14 cellular contexts compared by ENCODE assay signal in genomic region chr12:117967512-117967911, GRCh38. TPM values are rescaled to one million over a fixed set of nuclear protein-coding genes. Genes with fewer than 3 reads are reported as not detected.
A peak's percentile ranks its signal among the peaks of the same experiment; 100 is the strongest.
DNase-seq lines count a peak whose midpoint lies in the region; ATAC-seq and TF ChIP-seq lines count a peak whose summit lies in the region.
"Had no signal": no experiment of that assay in that cellular context is flagged by ENCODE, and none has a peak within 500 bp of the region (broad histone marks: within the 10 kb centered on the region; RNA-seq: fewer than 3 reads in every experiment).

No MANE protein-coding gene starts in this region.

- no peak overlapping the region for H3K4me3 ChIP-seq in mucosa of stomach (ENCODE audit: low read length)
- H3K4me3 ChIP-seq: cardiac muscle cell, heart right ventricle, thoracic aorta had no signal

- H2BK15ac ChIP-seq in H9 (ENCODE audit: low read depth, low read length), result no peak overlapping the region

- H3K4me2 ChIP-seq in H9 (ENCODE audit: insufficient read depth, insufficient read length, low read length), result peak overlapping the region; percentile 97

- no peak overlapping the region for H2BK120ac ChIP-seq in H9 (ENCODE audit: low read depth, low read length, poor library complexity, severe bottlenecking)

- H3K56ac ChIP-seq in H9 (ENCODE audit: insufficient read length, low read depth, low read length), result no peak overlapping the region

- H3K27ac ChIP-seq in H9 (ENCODE audit: insufficient read length, low read depth, low read length), result no peak overlapping the region
- H3K27ac ChIP-seq: cardiac muscle cell, heart right ventricle, thoracic aorta had no signal

- H4K5ac ChIP-seq in H9 (ENCODE audit: insufficient read length, low read depth, low read length), result no peak overlapping the region

- H3K36me3 Mint-ChIP-seq in H9 (ENCODE audit: insufficient read depth in 1 of 3, low read depth in 3 of 3), result peaks cover 3 to 17% (median 3%) of the 10 kb centered on the region in 3 experiments; a peak in 6 of 7 replicates
- H3K36me3 Mint-ChIP-seq in activated T-helper 1 cell treated with anti-CD3 and anti-CD28 coated beads, Interleukin-12 subunit alpha, Interleukin-12 subunit beta, Interleukin-2, Interleukin-4 antibody, amounts not matched to agents 30 ng/mL and 10 ng/mL and 1 ng/mL, durations not matched to agents 14 hours and 24 hours and 36 hours (ENCODE audit: low read depth), result no peaks in the 10 kb centered on the region
- no peaks in the 10 kb centered on the region for H3K36me3 Mint-ChIP-seq in activated T-helper 2 cell treated with anti-CD3 and anti-CD28 coated beads, Interferon-gamma antibody, Interleukin-2, Interleukin-4, amounts not matched to agents 10 μg/mL and 5 μg/mL and 100 μg/mL, durations not matched to agents 14 hours and 24 hours and 36 hours (ENCODE audit: low read depth)

- H3K18ac ChIP-seq in H9 (ENCODE audit: insufficient read length, low read depth, low read length), result no peak overlapping the region

- H3K36me3 ChIP-seq in mucosa of stomach (ENCODE audit: control insufficient read depth, insufficient read depth, low read length), result no peaks in the 10 kb centered on the region
- H3K36me3 ChIP-seq: cardiac muscle cell, heart right ventricle, thoracic aorta had no signal

- intact Hi-C loops in activated T-helper 1 cell treated with anti-CD3 and anti-CD28 coated beads, Interleukin-12 subunit alpha, Interleukin-12 subunit beta, Interleukin-2, Interleukin-4 antibody, amounts not matched to agents 30 ng/mL and 10 ng/mL and 1 ng/mL, durations not matched to agents 14 hours and 24 hours and 36 hours (cut with micrococcal nuclease), result loop anchor here (5.0 kb wide), 1 partner anchor 90 kb away; no protein-coding TSS in a partner anchor
- intact Hi-C loops in activated T-helper 2 cell treated with anti-CD3 and anti-CD28 coated beads, Interferon-gamma antibody, Interleukin-2, Interleukin-4, amounts not matched to agents 10 μg/mL and 5 μg/mL and 100 μg/mL, durations not matched to agents 14 hours and 24 hours and 36 hours (cut with micrococcal nuclease), result loop anchor here (5.0 kb wide), 1 partner anchor 95 kb away; the partner anchor contains the start of gene WSB2

- H3K4ac ChIP-seq in H9 (ENCODE audit: low read depth, low read length), result no peak overlapping the region

- no peak overlapping the region for H3K27ac Mint-ChIP-seq in H9
- H3K27ac Mint-ChIP-seq in activated T-helper 1 cell treated with anti-CD3 and anti-CD28 coated beads, Interleukin-12 subunit alpha, Interleukin-12 subunit beta, Interleukin-2, Interleukin-4 antibody, amounts not matched to agents 30 ng/mL and 10 ng/mL and 1 ng/mL, durations not matched to agents 14 hours and 24 hours and 36 hours, result no peak overlapping the region
- H3K27ac Mint-ChIP-seq in activated T-helper 2 cell treated with anti-CD3 and anti-CD28 coated beads, Interferon-gamma antibody, Interleukin-2, Interleukin-4, amounts not matched to agents 10 μg/mL and 5 μg/mL and 100 μg/mL, durations not matched to agents 14 hours and 24 hours and 36 hours, result no peak overlapping the region

- H3K4me1 ChIP-seq in H9 (ENCODE audit: insufficient read depth, low read length) (peaks cover 2% of the 10 kb centered on the region; the same call in 1 of the 2 replicates), mucosa of stomach (ENCODE audit: control insufficient read depth, insufficient read depth, low read length) (peaks cover 6% of the 10 kb centered on the region)

- H3K23me2 ChIP-seq in H9 (ENCODE audit: insufficient read length, low read depth, low read length, poor library complexity, severe bottlenecking), result peaks cover 17% of the 10 kb centered on the region

- TF ChIP-seq CTCF in H9 (conservative IDR thresholded peaks at IDR 0.05), result no peak

- no peaks in the 10 kb centered on the region for H3K79me1 ChIP-seq in H9 (ENCODE audit: insufficient read depth, low read depth, low read length, poor library complexity, severe bottlenecking)

- H3K9ac ChIP-seq in H9 (ENCODE audit: extremely low read depth, insufficient read length, low read length) (no peak overlapping the region), mucosa of stomach (ENCODE audit: low read length) (peak overlapping the region; percentile 27)

- H4K8ac ChIP-seq in H9 (replicated peaks; ENCODE audit: insufficient read length, low read depth, low read length), result no peak overlapping the region

- H3T11ph ChIP-seq in H9 (ENCODE audit: low read length), result no peak overlapping the region

- no peak overlapping the region for H2BK20ac ChIP-seq in H9 (ENCODE audit: low read depth, low read length, poor library complexity, severe bottlenecking)

- H4K91ac ChIP-seq in H9 (ENCODE audit: insufficient read length, low read depth, low read length), result no peak overlapping the region

- DNase-seq in COLO668 (lab: John Stamatoyannopoulos, UW; ENCODE audit: unreplicated experiment) (peak; percentile 48), H9 (peak; percentile 35), dedifferentiated amniotic fluid mesenchymal stem cell (ENCODE audit: extremely low spot score) (no peak)
- DNase-seq in activated T-helper 1 cell treated with anti-CD3 and anti-CD28 coated beads, Interleukin-12 subunit alpha, Interleukin-12 subunit beta, Interleukin-2, Interleukin-4 antibody, amounts not matched to agents 30 ng/mL and 10 ng/mL and 1 ng/mL, durations not matched to agents 14 hours and 24 hours and 36 hours (ENCODE audit: low spot score), result no peak
- no peak for DNase-seq in activated T-helper 2 cell treated with anti-CD3 and anti-CD28 coated beads, Interferon-gamma antibody, Interleukin-2, Interleukin-4, amounts not matched to agents 10 μg/mL and 5 μg/mL and 100 μg/mL, durations not matched to agents 14 hours and 24 hours and 36 hours (ENCODE audit: low spot score)
- DNase-seq: activated CD4-positive, alpha-beta T cell treated with anti-CD3 and anti-CD28 coated beads, Interleukin-2, amount 50 U/mL, for 1 hour; heart right ventricle; IMR-90; stimulated activated CD4-positive, alpha-beta T cell treated with anti-CD3 and anti-CD28 coated beads, Interleukin-12 subunit alpha, Interleukin-12 subunit beta, amount 100 ng/mL, for 4 hours had no signal

- no peaks in the 10 kb centered on the region for H4K20me1 ChIP-seq in H9 (ENCODE audit: control insufficient read depth, insufficient read depth, insufficient read length)

- no peak overlapping the region for H2AFZ ChIP-seq in H9 (ENCODE audit: low read length)

- H3K4me1 Mint-ChIP-seq in H9, result peaks cover 20% of the 10 kb centered on the region in 2 experiments
- peaks cover 6% of the 10 kb centered on the region for H3K4me1 Mint-ChIP-seq in activated T-helper 1 cell treated with anti-CD3 and anti-CD28 coated beads, Interleukin-12 subunit alpha, Interleukin-12 subunit beta, Interleukin-2, Interleukin-4 antibody, amounts not matched to agents 30 ng/mL and 10 ng/mL and 1 ng/mL, durations not matched to agents 14 hours and 24 hours and 36 hours (ENCODE audit: low read depth)
- peaks cover 4% of the 10 kb centered on the region for H3K4me1 Mint-ChIP-seq in activated T-helper 2 cell treated with anti-CD3 and anti-CD28 coated beads, Interferon-gamma antibody, Interleukin-2, Interleukin-4, amounts not matched to agents 10 μg/mL and 5 μg/mL and 100 μg/mL, durations not matched to agents 14 hours and 24 hours and 36 hours (ENCODE audit: low read depth)

- no peak for ATAC-seq in HG03342 (IDR thresholded peaks at IDR 0.05; ENCODE audit: unreplicated experiment)
- ATAC-seq: heart right ventricle, Panc1 had no signal

- H3K14ac ChIP-seq in H9 (ENCODE audit: insufficient read depth, low read length), result no peak overlapping the region

- H2BK12ac ChIP-seq in H9 (ENCODE audit: insufficient read length, low read depth, low read length), result no peak overlapping the region

- no peak overlapping the region for H2AK5ac ChIP-seq in H9 (ENCODE audit: insufficient read length, low read length)

- H2BK5ac ChIP-seq in H9 (ENCODE audit: insufficient read length, low read length), result no peak overlapping the region

- no peaks in the 10 kb centered on the region for H3K9me3 ChIP-seq in H9 (ENCODE audit: control insufficient read depth, low read depth, low read length)
- H3K9me3 ChIP-seq in mucosa of stomach (ENCODE audit: control insufficient read depth, low read length), result peaks cover 5% of the 10 kb centered on the region
- H3K9me3 ChIP-seq: thoracic aorta had no signal

- peak overlapping the region; percentile 87 to 96 for H3K4me3 Mint-ChIP-seq in H9
- peak overlapping the region; percentile 9 for H3K4me3 Mint-ChIP-seq in activated T-helper 1 cell treated with anti-CD3 and anti-CD28 coated beads, Interleukin-12 subunit alpha, Interleukin-12 subunit beta, Interleukin-2, Interleukin-4 antibody, amounts not matched to agents 30 ng/mL and 10 ng/mL and 1 ng/mL, durations not matched to agents 14 hours and 24 hours and 36 hours
- H3K4me3 Mint-ChIP-seq in activated T-helper 2 cell treated with anti-CD3 and anti-CD28 coated beads, Interferon-gamma antibody, Interleukin-2, Interleukin-4, amounts not matched to agents 10 μg/mL and 5 μg/mL and 100 μg/mL, durations not matched to agents 14 hours and 24 hours and 36 hours (ENCODE audit: low read depth), result no peak overlapping the region

- H3K27me3 ChIP-seq in H9 (ENCODE audit: insufficient read depth, low read length), result no peaks in the 10 kb centered on the region
- H3K27me3 ChIP-seq in mucosa of stomach (ENCODE audit: control insufficient read depth, insufficient read depth, low read length), result peaks cover 11% of the 10 kb centered on the region

- peaks cover 10 to 19% of the 10 kb centered on the region in 2 experiments for H3K9me3 Mint-ChIP-seq in H9
- H3K9me3 Mint-ChIP-seq in activated T-helper 1 cell treated with anti-CD3 and anti-CD28 coated beads, Interleukin-12 subunit alpha, Interleukin-12 subunit beta, Interleukin-2, Interleukin-4 antibody, amounts not matched to agents 30 ng/mL and 10 ng/mL and 1 ng/mL, durations not matched to agents 14 hours and 24 hours and 36 hours, result peaks cover 13% of the 10 kb centered on the region
- peaks cover 12% of the 10 kb centered on the region for H3K9me3 Mint-ChIP-seq in activated T-helper 2 cell treated with anti-CD3 and anti-CD28 coated beads, Interferon-gamma antibody, Interleukin-2, Interleukin-4, amounts not matched to agents 10 μg/mL and 5 μg/mL and 100 μg/mL, durations not matched to agents 14 hours and 24 hours and 36 hours

- H3K27me3 Mint-ChIP-seq in H9 (ENCODE audit: low read depth), result peaks cover 36% of the 10 kb centered on the region
- peaks cover 46% of the 10 kb centered on the region for H3K27me3 Mint-ChIP-seq in activated T-helper 1 cell treated with anti-CD3 and anti-CD28 coated beads, Interleukin-12 subunit alpha, Interleukin-12 subunit beta, Interleukin-2, Interleukin-4 antibody, amounts not matched to agents 30 ng/mL and 10 ng/mL and 1 ng/mL, durations not matched to agents 14 hours and 24 hours and 36 hours (ENCODE audit: insufficient read depth)
- H3K27me3 Mint-ChIP-seq in activated T-helper 2 cell treated with anti-CD3 and anti-CD28 coated beads, Interferon-gamma antibody, Interleukin-2, Interleukin-4, amounts not matched to agents 10 μg/mL and 5 μg/mL and 100 μg/mL, durations not matched to agents 14 hours and 24 hours and 36 hours (ENCODE audit: low read depth), result peaks cover 41% of the 10 kb centered on the region

- H3K79me2 ChIP-seq in H9 (ENCODE audit: insufficient read depth, low read length), result no peaks in the 10 kb centered on the region

- WGBS in H9 (ENCODE audit: extremely low coverage, insufficient read length, low lambda C conversion rate), result no CpG with 5 or more reads among the region's 12 CpGs

- no peak overlapping the region for H3K23ac ChIP-seq in H9 (ENCODE audit: insufficient read length, low read depth, low read length)

RNA-seq across cellular contexts. Expression of gene KSR2, which starts 1.3 kb away (rescaled TPM):
- 1.3 and 1.4 TPM in 2 replicates for total RNA-seq in H9 (2021)
- 0.02 and 0.08 TPM in 2 replicates for total RNA-seq in activated T-helper 1 cell treated with anti-CD3 and anti-CD28 coated beads, Interleukin-12 subunit alpha, Interleukin-12 subunit beta, Interleukin-2, Interleukin-4 antibody, amounts not matched to agents 30 ng/mL and 10 ng/mL and 1 ng/mL, durations not matched to agents 14 hours and 24 hours and 36 hours
- total RNA-seq in activated T-helper 2 cell treated with anti-CD3 and anti-CD28 coated beads, Interferon-gamma antibody, Interleukin-2, Interleukin-4, amounts not matched to agents 10 μg/mL and 5 μg/mL and 100 μg/mL, durations not matched to agents 14 hours and 24 hours and 36 hours, result 0.05 and 0.09 TPM in 2 replicates
- total RNA-seq: IMR-90 had no signal

RNA-seq across cellular contexts. Expression of gene RFC5, which starts 49.0 kb away (rescaled TPM):
- total RNA-seq in H9 (2021), result 47.2 and 50.4 TPM in 2 replicates
- total RNA-seq in activated T-helper 1 cell treated with anti-CD3 and anti-CD28 coated beads, Interleukin-12 subunit alpha, Interleukin-12 subunit beta, Interleukin-2, Interleukin-4 antibody, amounts not matched to agents 30 ng/mL and 10 ng/mL and 1 ng/mL, durations not matched to agents 14 hours and 24 hours and 36 hours, result 73.8 and 87.0 TPM in 2 replicates
- total RNA-seq in activated T-helper 2 cell treated with anti-CD3 and anti-CD28 coated beads, Interferon-gamma antibody, Interleukin-2, Interleukin-4, amounts not matched to agents 10 μg/mL and 5 μg/mL and 100 μg/mL, durations not matched to agents 14 hours and 24 hours and 36 hours, result 61.9 and 65.8 TPM in 2 replicates

Comparison
In these comparisons a context has a peak if more than half of its experiments do, and no peak if none do; other contexts are left out.
1. DNase-seq: peak in COLO668 (single experiment) and H9 (single experiment); none in activated T-helper 1 cell treated with anti-CD3 and anti-CD28 coated beads, Interleukin-12 subunit alpha, Interleukin-12 subunit beta, Interleukin-2, Interleukin-4 antibody, amounts not matched to agents 30 ng/mL and 10 ng/mL and 1 ng/mL, durations not matched to agents 14 hours and 24 hours and 36 hours (single experiment), activated T-helper 2 cell treated with anti-CD3 and anti-CD28 coated beads, Interferon-gamma antibody, Interleukin-2, Interleukin-4, amounts not matched to agents 10 μg/mL and 5 μg/mL and 100 μg/mL, durations not matched to agents 14 hours and 24 hours and 36 hours (single experiment) and dedifferentiated amniotic fluid mesenchymal stem cell (single experiment).